ENCODE assay signal across 13 cellular contexts in the genomic region with DNA sequence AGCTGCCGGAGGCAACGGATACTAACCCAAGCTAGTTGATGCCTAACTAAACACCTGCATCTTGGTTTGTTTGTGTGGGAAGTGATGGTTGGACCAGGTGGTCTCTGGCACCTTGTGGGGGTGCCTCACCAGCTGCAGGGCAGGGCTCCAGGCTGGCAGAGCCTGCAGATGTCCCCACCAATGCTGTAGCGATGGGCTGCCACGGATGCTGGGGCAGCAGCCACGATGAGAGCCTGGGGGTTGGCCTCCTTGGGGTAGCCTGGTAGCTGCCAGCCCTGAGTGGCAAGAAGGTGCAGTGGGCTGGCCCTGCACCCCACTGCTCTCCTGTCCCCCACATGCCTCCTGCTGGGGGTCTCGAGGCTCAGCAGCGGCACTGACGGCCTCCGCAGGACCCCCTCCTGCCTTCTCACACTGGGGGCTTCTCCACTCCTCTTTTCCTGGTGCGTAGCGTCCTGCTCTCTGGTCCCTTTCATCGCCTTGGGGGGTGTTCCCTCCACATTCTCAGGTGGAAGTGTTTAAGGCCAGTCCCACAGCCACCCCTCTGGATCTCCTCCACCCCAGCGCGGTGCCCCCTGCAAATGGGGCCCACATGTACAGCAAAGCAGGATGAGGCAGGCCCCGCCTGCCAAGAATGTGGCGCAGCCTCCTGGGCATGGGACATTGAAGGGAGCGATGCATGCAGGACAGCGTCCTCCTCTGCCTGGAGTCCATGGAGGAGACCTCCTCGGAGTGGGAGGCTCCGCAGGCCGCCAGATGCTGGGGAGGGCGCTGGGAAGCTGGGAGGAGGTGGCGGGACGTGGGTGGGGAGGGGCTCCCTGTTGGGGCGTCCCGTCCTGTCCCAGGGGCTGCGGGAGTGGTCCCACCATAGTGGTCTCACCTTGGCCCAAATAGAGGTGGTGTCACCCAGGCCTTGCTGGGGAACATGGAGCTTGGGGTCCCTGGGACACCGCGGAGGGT.
DNase-seq lines count a peak whose midpoint lies in the region; ATAC-seq, FAIRE-seq and TF ChIP-seq lines count a peak whose summit lies in the region.
"Had no signal": no experiment of that assay in that cellular context is flagged by ENCODE, and none has a peak within 500 bp of the region (broad histone marks: within the 10 kb centered on the region; RNA-seq: fewer than 3 reads in every experiment).

No MANE protein-coding gene starts in this region.

- CTCF ChIA-PET in IMR-90 (lab: Yijun Ruan, JAX): no interaction called here

- no peak for DNase-seq in IMR-90
- no peak for DNase-seq in mesenchymal stem cell
- DNase-seq in posterior vena cava (ENCODE audit: low spot score): peak; percentile 68
- no peak for DNase-seq in NCI-H1694 treated with DMSO at 0.1 percent for 48 hours (lab: John Stamatoyannopoulos, UW)
- no peak for DNase-seq in GM12892 (ENCODE audit: insufficient read length)
- DNase-seq: AML-193; Caco-2; CD8-positive, alpha-beta memory T cell; DND-41; GDM1 had no signal

- H3K9ac ChIP-seq in IMR-90 (ENCODE audit: low read depth, low read length): no peak overlapping the region
- no peak overlapping the region for H3K9ac ChIP-seq in mesenchymal stem cell (ENCODE audit: low read length)
- H3K9ac ChIP-seq: BLaER1 had no signal

- H2BK120ac ChIP-seq in IMR-90 (ENCODE audit: low read depth, low read length) (no peak overlapping the region), mesenchymal stem cell (ENCODE audit: low read depth, low read length) (no peak overlapping the region)

- H4K8ac ChIP-seq in IMR-90 (ENCODE audit: low read depth in 2 of 2, low read length in 2 of 2) (no peak overlapping the region), mesenchymal stem cell (ENCODE audit: low read length) (no peak overlapping the region)

- POLR2A ChIA-PET in IMR-90 (lab: Charles Lee; ENCODE audit: unreplicated experiment): no interaction called here

- no peaks in the 10 kb centered on the region for H3K9me1 ChIP-seq in IMR-90 (ENCODE audit: insufficient read depth, low read length)

- H2BK12ac ChIP-seq in mesenchymal stem cell (ENCODE audit: low read length in 2 of 2): peak overlapping the region in 1 of 2 experiments; percentile 15

- no peak overlapping the region for H3K4me3 ChIP-seq in IMR-90 (ENCODE audit: insufficient read depth, low read depth, low read length)
- H3K4me3 ChIP-seq in mesenchymal stem cell (ENCODE audit: insufficient read depth in 1 of 2, low read depth in 1 of 2, low read length in 2 of 2): no peak overlapping the region
- H3K4me3 ChIP-seq: BLaER1 had no signal

- H2BK15ac ChIP-seq in IMR-90 (ENCODE audit: low read depth, low read length) (no peak overlapping the region), mesenchymal stem cell (ENCODE audit: low read depth, poor library complexity, severe bottlenecking) (no peak overlapping the region)

- no peak overlapping the region for H3K4ac ChIP-seq in IMR-90 (ENCODE audit: low read depth, low read length)
- H3K4ac ChIP-seq in mesenchymal stem cell (ENCODE audit: low read depth in 1 of 2, low read length in 2 of 2): no peak overlapping the region

- H2AFZ ChIP-seq in IMR-90 (replicated peaks; ENCODE audit: low read length, poor library complexity) (no peak overlapping the region), mesenchymal stem cell (ENCODE audit: low read depth, low read length) (no peak overlapping the region)

- no peak for TF ChIP-seq RAD21 in IMR-90 (IDR thresholded peaks at IDR 0.05; ENCODE audit: low read length)

- H4K91ac ChIP-seq in IMR-90 (ENCODE audit: insufficient read depth, low read depth, low read length) (no peak overlapping the region), mesenchymal stem cell (ENCODE audit: low read length) (peak overlapping the region; percentile 52)

- H3K36me3 ChIP-seq in IMR-90 (ENCODE audit: control insufficient read depth, insufficient read depth, low read length) (no peaks in the 10 kb centered on the region), mesenchymal stem cell (ENCODE audit: control insufficient read depth in 1 of 2, insufficient read depth in 2 of 2, low read depth in 1 of 2, low read length in 2 of 2) (no peaks in the 10 kb centered on the region)
- H3K36me3 ChIP-seq: BLaER1 had no signal

- in situ Hi-C loops in IMR-90 (cut with MboI; ENCODE audit: low sequenced_read_pairs): no loop called here

- FAIRE-seq in GM12892 (lab: Jason Lieb, UNC): no peak
- FAIRE-seq: GM19239 had no signal

- H2AK9ac ChIP-seq in IMR-90 (replicated peaks; ENCODE audit: low read depth, low read length, poor library complexity): no peak overlapping the region

- H3K56ac ChIP-seq in IMR-90 (ENCODE audit: extremely low read depth, insufficient read depth, low read length): no peak overlapping the region

- H3K23ac ChIP-seq in IMR-90 (ENCODE audit: low read depth, low read length): no peak overlapping the region
- H3K23ac ChIP-seq in mesenchymal stem cell (ENCODE audit: low read length in 2 of 2): no peak overlapping the region

- TF ChIP-seq CTCF in IMR-90 (conservative IDR thresholded peaks at IDR 0.05; ENCODE audit: low read depth, low read length): no peak

- no peaks in the 10 kb centered on the region for H3K79me1 ChIP-seq in IMR-90 (ENCODE audit: low read depth in 1 of 2, low read length in 2 of 2)
- H3K79me1 ChIP-seq in mesenchymal stem cell (replicated peaks; ENCODE audit: low read length, poor library complexity, severe bottlenecking): no peaks in the 10 kb centered on the region

- H2AK5ac ChIP-seq in IMR-90 (ENCODE audit: low read depth, low read length) (peak overlapping the region; percentile 3; the same call in 1 of the 2 replicates), mesenchymal stem cell (ENCODE audit: low read length, severe bottlenecking) (peak overlapping the region; percentile 16)

- TF ChIP-seq POLR2A in IMR-90 (IDR thresholded peaks at IDR 0.05; ENCODE audit: low read depth, low read length) (no peak), GM12892 (IDR thresholded peaks at IDR 0.05; ENCODE audit: low read depth, low read length) (no peak)

- no peak overlapping the region for H2BK5ac ChIP-seq in IMR-90 (ENCODE audit: low read depth, low read length, poor library complexity, severe bottlenecking)
- H2BK5ac ChIP-seq in mesenchymal stem cell (ENCODE audit: low read depth, low read length, poor library complexity, severe bottlenecking): no peak overlapping the region

- H3K4me1 ChIP-seq in IMR-90 (ENCODE audit: control insufficient read depth, insufficient read depth, low read length) (peaks cover 12% of the 10 kb centered on the region; the same call in 1 of the 2 replicates), mesenchymal stem cell (ENCODE audit: control insufficient read depth, insufficient read depth, low read depth, low read length) (peaks cover 21% of the 10 kb centered on the region)
- H3K4me1 ChIP-seq: Caco-2 had no signal

- WGBS in IMR-90 (ENCODE audit: extremely low coverage in 2 of 2, insufficient read length in 1 of 2), 2 experiments: 100% methylated on average over 3 of the region's 29 CpGs; no CpG with 5 or more reads in 1 of the 2 experiments
- 92% methylated on average over 29 of the region's 29 CpGs for whole genome bisulfite sequencing in mesenchymal stem cell

- intact Hi-C loops in IMR-90 (cut with micrococcal nuclease): no loop called here
- intact Hi-C loops in posterior vena cava (cut with DNase I): no loop called here

- H3K27me3 ChIP-seq in IMR-90 (ENCODE audit: control insufficient read depth, insufficient read depth, low read length) (no peaks in the 10 kb centered on the region), mesenchymal stem cell (ENCODE audit: control insufficient read depth in 1 of 2, insufficient read depth in 1 of 2, low read length in 2 of 2) (no peaks in the 10 kb centered on the region)
- H3K27me3 ChIP-seq: BLaER1 had no signal

- dilution Hi-C loops in IMR-90 (cut with HindIII; ENCODE audit: low sequenced_read_pairs, unreplicated experiment): no loop called here

- H3K4me2 ChIP-seq in IMR-90 (ENCODE audit: low read depth, low read length): no peak overlapping the region
- no peak overlapping the region for H3K4me2 ChIP-seq in mesenchymal stem cell (ENCODE audit: low read length, poor library complexity, severe bottlenecking)
- H3K4me2 ChIP-seq: BLaER1 had no signal

- H3K9me3 ChIP-seq in IMR-90 (ENCODE audit: control insufficient read depth, insufficient read depth, low read length) (no peaks in the 10 kb centered on the region), mesenchymal stem cell (ENCODE audit: control insufficient read depth, low read length) (peaks cover 17% of the 10 kb centered on the region)
- H3K9me3 ChIP-seq: Caco-2 had no signal

- BruUV-seq in IMR-90 (replicated peaks; lab: Mats Ljungman, UMichigan): no TSS peak

- H3K27ac ChIP-seq in IMR-90 (ENCODE audit: insufficient read depth, low read length) (no peak overlapping the region), mesenchymal stem cell (ENCODE audit: low read length, poor library complexity, severe bottlenecking) (no peak overlapping the region)
- H3K27ac ChIP-seq: BLaER1 had no signal

- no peak overlapping the region for H4K5ac ChIP-seq in IMR-90 (ENCODE audit: low read depth, low read length)

- H3K14ac ChIP-seq in IMR-90 (replicated peaks; ENCODE audit: low read depth, low read length) (no peak overlapping the region), mesenchymal stem cell (ENCODE audit: low read length in 2 of 2) (no peak overlapping the region)

- H2BK20ac ChIP-seq in IMR-90 (ENCODE audit: low read depth, low read length): no peak overlapping the region

- no peak for ATAC-seq in IMR-90 (ENCODE audit: low read depth)
- no peak for ATAC-seq in GM21390 (IDR thresholded peaks at IDR 0.05; ENCODE audit: unreplicated experiment)

- H3K18ac ChIP-seq in IMR-90 (ENCODE audit: low read depth, low read length) (no peak overlapping the region), mesenchymal stem cell (ENCODE audit: low read depth in 1 of 2, low read length in 2 of 2) (peak overlapping the region in 1 of 2 experiments; percentile 19)

- H4K20me1 ChIP-seq in IMR-90 (ENCODE audit: insufficient read depth, low read length): no peaks in the 10 kb centered on the region
- H4K20me1 ChIP-seq: BLaER1 had no signal

TF ChIP-seq in IMR-90, 13 proteins besides CTCF, POLR2A, EP300 and RAD21 (continues in another document):
- no peak for TF ChIP-seq MAZ (IDR thresholded peaks at IDR 0.05; ENCODE audit: borderline replicate concordance, low read depth, low read length)
- TF ChIP-seq NFE2L2 (IDR thresholded peaks at IDR 0.05; ENCODE audit: low read depth, low read length): no peak
- no peak for TF ChIP-seq CHD1 (IDR thresholded peaks at IDR 0.05; ENCODE audit: low read depth, low read length)
- TF ChIP-seq, protein P1, sequence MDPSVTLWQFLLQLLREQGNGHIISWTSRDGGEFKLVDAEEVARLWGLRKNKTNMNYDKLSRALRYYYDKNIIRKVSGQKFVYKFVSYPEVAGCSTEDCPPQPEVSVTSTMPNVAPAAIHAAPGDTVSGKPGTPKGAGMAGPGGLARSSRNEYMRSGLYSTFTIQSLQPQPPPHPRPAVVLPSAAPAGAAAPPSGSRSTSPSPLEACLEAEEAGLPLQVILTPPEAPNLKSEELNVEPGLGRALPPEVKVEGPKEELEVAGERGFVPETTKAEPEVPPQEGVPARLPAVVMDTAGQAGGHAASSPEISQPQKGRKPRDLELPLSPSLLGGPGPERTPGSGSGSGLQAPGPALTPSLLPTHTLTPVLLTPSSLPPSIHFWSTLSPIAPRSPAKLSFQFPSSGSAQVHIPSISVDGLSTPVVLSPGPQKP (IDR thresholded peaks at IDR 0.05; ENCODE audit: borderline replicate concordance, low read depth, low read length): no peak
- no peak for TF ChIP-seq MXI1 (IDR thresholded peaks at IDR 0.05; ENCODE audit: borderline replicate concordance, low read depth, low read length)
